ENCODE assay signal across 14 cellular contexts in genomic region chr6:89379281-89379680, GRCh38. TPM values are rescaled to one million over a fixed set of nuclear protein-coding genes. Genes with fewer than 3 reads are reported as not detected.
A peak's percentile ranks its signal among the peaks of the same experiment; 100 is the strongest.
DNase-seq lines count a peak whose midpoint lies in the region; ATAC-seq, FAIRE-seq and TF ChIP-seq lines count a peak whose summit lies in the region.
"Had no signal": no experiment of that assay in that cellular context is flagged by ENCODE, and none has a peak within 500 bp of the region (broad histone marks: within the 10 kb centered on the region; RNA-seq: fewer than 3 reads in every experiment).

No MANE protein-coding gene starts in this region.

- TF ChIP-seq CTCF in K562 (IDR thresholded peaks at IDR 0.05 in 2 of 3, conservative IDR thresholded peaks at IDR 0.05 in 1 of 3; ENCODE audit: insufficient read depth in 2 of 3, low read depth in 1 of 3, low read length in 3 of 3) = no peak
- no peak for TF ChIP-seq CTCF in psoas muscle (IDR thresholded peaks at IDR 0.05)

- ATAC-seq in K562 (no peak), psoas muscle (no peak)
- ATAC-seq: Panc1; pancreas; stimulated activated memory B cell treated with anti-CD40 and anti-IgM and Interleukin-4, amounts not matched to agents 10 μg/mL and 1 μg/mL and 100 μg/mL, for 72 hours had no signal

- no peaks in the 10 kb centered on the region for H3K9me1 ChIP-seq in K562 (ENCODE audit: control insufficient read depth, insufficient read depth, low read length)

- POLR2A ChIA-PET in K562 (lab: Yijun Ruan, JAX) = interaction anchor here (0.7 kb wide), 1 partner anchor 259 kb away, joined by 3 read pairs; the partner anchor contains the start of gene LYRM2

- H3K9me3 ChIP-seq in Karpas-422 (ENCODE audit: low read length) (no peaks in the 10 kb centered on the region), K562 (replicated peaks; ENCODE audit: control insufficient read depth, insufficient read depth, low read depth, low read length) (no peaks in the 10 kb centered on the region), psoas muscle (no peaks in the 10 kb centered on the region)
- H3K9me3 ChIP-seq: BE2C, pancreas, transverse colon had no signal

- H3K9me2 ChIP-seq in Karpas-422 (replicated peaks; ENCODE audit: insufficient read depth, low read length) = no peaks in the 10 kb centered on the region

- intact Hi-C loops in K562 (cut with micrococcal nuclease) = no loop called here
- intact Hi-C loops in psoas muscle (cut with DNase I) = no loop called here

- peak; percentile 47 for DNase-seq in Karpas-422
- DNase-seq in NOMO-1 treated with DMSO at 0.1 percent for 48 hours (lab: John Stamatoyannopoulos, UW; ENCODE audit: unreplicated experiment) = peak; percentile 90
- DNase-seq in K562 (ENCODE audit: extremely low read depth in 1 of 4, low spot score in 3 of 4) = no peak
- DNase-seq in psoas muscle = no peak
- DNase-seq in medulla oblongata (ENCODE audit: extremely low spot score) = no peak
- no peak for DNase-seq in NCI-H69 (lab: John Stamatoyannopoulos, UW)
- no peak for DNase-seq in putamen (ENCODE audit: low spot score)
- DNase-seq: activated effector memory CD4-positive, alpha-beta T cell treated with anti-CD3 and anti-CD28 coated beads, Interleukin-2, amount 50 U/mL, for 16 hours; BE2C; NCI-H1092; pancreas; transverse colon had no signal

- H3K4me1 ChIP-seq in Karpas-422 (ENCODE audit: low read length) (no peaks in the 10 kb centered on the region), K562 (replicated peaks in 1 of 2; ENCODE audit: control insufficient read depth in 2 of 2, insufficient read depth in 2 of 2, low read length in 2 of 2) (no peaks in the 10 kb centered on the region), psoas muscle (peaks cover 35% of the 10 kb centered on the region)

- no peaks in the 10 kb centered on the region for H3K79me2 ChIP-seq in Karpas-422 (ENCODE audit: low read length)
- H3K79me2 ChIP-seq in K562 (ENCODE audit: control insufficient read depth, insufficient read depth, low read length) = no peaks in the 10 kb centered on the region

- 0 out of 2 replicates have a peak, but pooled peaks cover 5% of the 10 kb centered on the region for H4K20me1 ChIP-seq in Karpas-422 (ENCODE audit: insufficient read depth, low read depth, low read length)
- H4K20me1 ChIP-seq in K562 (replicated peaks; ENCODE audit: control insufficient read depth, insufficient read depth, low read length) = no peaks in the 10 kb centered on the region

- no peak for TF ChIP-seq POLR2A in K562 (conservative IDR thresholded peaks at IDR 0.05)

- TF ChIP-seq RAD21 in K562 (CRISPR knock-in tag; conservative IDR thresholded peaks at IDR 0.05 in 1 of 2, IDR thresholded peaks at IDR 0.05 in 1 of 2) = no peak

- H2AFZ ChIP-seq in Karpas-422 (ENCODE audit: low read length) = no peak overlapping the region
- H2AFZ ChIP-seq in K562 (ENCODE audit: low read depth, low read length) = no peak overlapping the region

- H3K4me3 ChIP-seq in Karpas-422 (ENCODE audit: low read length) = no peak overlapping the region
- no peak overlapping the region for H3K4me3 ChIP-seq in K562
- H3K4me3 ChIP-seq in psoas muscle = no peak overlapping the region
- H3K4me3 ChIP-seq: pancreas, transverse colon had no signal

- H3K27me3 ChIP-seq in Karpas-422 (ENCODE audit: low read length) = no peaks in the 10 kb centered on the region
- peaks cover 16 to 44% of the 10 kb centered on the region in 2 experiments for H3K27me3 ChIP-seq in K562 (ENCODE audit: control insufficient read depth in 2 of 2, insufficient read depth in 2 of 2, low read length in 2 of 2)
- H3K27me3 ChIP-seq in psoas muscle (ENCODE audit: insufficient read depth in 3 of 3, low read length in 2 of 3) = no peaks in the 10 kb centered on the region
- H3K27me3 ChIP-seq: BE2C, pancreas, transverse colon had no signal

- H3K27ac ChIP-seq in Karpas-422 (ENCODE audit: low read length) (no peak overlapping the region), K562 (ENCODE audit: extremely low read depth, low read depth, low read length) (no peak overlapping the region), psoas muscle (peak overlapping the region; percentile 75)
- H3K27ac ChIP-seq: pancreas, transverse colon had no signal

- in situ Hi-C loops in K562 (cut with MboI) = no loop called here

- TF ChIP-seq EP300 in K562 (IDR thresholded peaks at IDR 0.05; ENCODE audit: low read length) = no peak

- no peaks in the 10 kb centered on the region for H3K36me3 ChIP-seq in Karpas-422 (ENCODE audit: insufficient read depth, low read length)
- H3K36me3 ChIP-seq in K562 (ENCODE audit: control insufficient read depth, insufficient read depth, low read length) = no peaks in the 10 kb centered on the region
- H3K36me3 ChIP-seq in psoas muscle (ENCODE audit: insufficient read depth in 1 of 2, low read depth in 1 of 2) = peaks cover 0 to 20% of the 10 kb centered on the region in 2 donors
- H3K36me3 ChIP-seq: BE2C, pancreas, transverse colon had no signal

- CTCF ChIA-PET in K562 (lab: Yijun Ruan, JAX; ENCODE audit: low intra/inter-chr PET ratio) = no interaction called here

- H3K9ac ChIP-seq in Karpas-422 (ENCODE audit: low read length) (no peak overlapping the region), K562 (ENCODE audit: insufficient read depth in 1 of 2, low read depth in 2 of 2, low read length in 2 of 2) (no peak overlapping the region)

- no peak overlapping the region for H3K4me2 ChIP-seq in Karpas-422 (ENCODE audit: low read depth, low read length, poor library complexity, severe bottlenecking)
- no peak overlapping the region for H3K4me2 ChIP-seq in K562 (ENCODE audit: insufficient read depth, low read length)

- WGBS in K562 (ENCODE audit: insufficient coverage, low coverage, missing lambda C conversion rate) = 0% methylated on average over 5 of the region's 5 CpGs
- 30 to 41% (median 33%) methylated on average over 5 of the region's 5 CpGs for WGBS in psoas muscle, 3 donors

- no TSS peak for BruUV-seq in K562 (replicated peaks; lab: Mats Ljungman, UMichigan)

- FAIRE-seq in K562 (lab: Jason Lieb, UNC) = no peak
- FAIRE-seq: pancreas had no signal

RNA-seq across cellular contexts. Expression of gene UBE2J1, which starts 26.8 kb away (rescaled TPM):
- total RNA-seq in Karpas-422 (2014; rRNA removed; shearing (Covaris generic); ENCODE audit: low replicate concordance) = 30.4 and 48.0 TPM in 2 replicates
- total RNA-seq in K562 (2011; cell fraction: chromatin; rRNA removed; ENCODE audit: low replicate concordance) = 4.2 and 10.1 TPM in 2 replicates
- 3.0 and 3.3 TPM in 2 replicates for total RNA-seq in K562 (2011; cell fraction: nucleolus; rRNA removed)
- total RNA-seq in K562 (2011; cell fraction: nucleoplasm; rRNA removed) = 6.1 and 12.7 TPM in 2 replicates
- total RNA-seq in K562 (2014; rRNA removed) (19.6 and 19.7 TPM in 2 replicates), K562 (2014; rRNA removed; fragmentation: Illumina TruSeq; extraction: Trizol) (27.2 and 30.0 TPM in 2 replicates), K562 (2015; rRNA removed; fragmentation: Illumina TruSeq; extraction: Trizol) (25.8 and 28.5 TPM in 2 replicates), K562 (2021) (22.0 and 22.4 TPM in 2 replicates), psoas muscle (10 to 100 TPM; 11.5 to 21.6 (median 17.4) TPM)
- polyA plus RNA-seq in K562 (2011; rRNA removed) (25.8 and 32.6 TPM in 2 replicates), K562 (2014; fragmentation: Illumina TruSeq; extraction: Trizol) (24.6 and 28.9 TPM in 2 replicates), K562 (2014; fragmentation: Nextera tagmentation; extraction: Ambion mirVana) (10 to 100 TPM; 11.6 to 14.9 TPM), K562 (2014; rRNA removed) (18.8 and 20.6 TPM in 2 replicates), psoas muscle (10 to 100 TPM; 10.0 to 20.7 (median 12.9) TPM)
- polyA plus RNA-seq in K562 (2011; cell fraction: cytosol; rRNA removed) = 11.5 and 16.4 TPM in 2 replicates
- polyA plus RNA-seq in K562 (2011; cell fraction: nucleus; rRNA removed) = 6.1 and 7.8 TPM in 2 replicates
- polyA plus RNA-seq in K562 (2012) = 19.3 and 26.0 TPM in 2 replicates
- polyA minus RNA-seq in K562 (2011; rRNA and poly(A)+ RNA removed) = 34.0 and 34.2 TPM in 2 replicates
- polyA minus RNA-seq in K562 (2011; cell fraction: cytosol; rRNA and poly(A)+ RNA removed) = 12.6 and 13.2 TPM in 2 replicates
- 3.6 and 7.0 TPM in 2 replicates for polyA minus RNA-seq in K562 (2011; cell fraction: nucleus; rRNA and poly(A)+ RNA removed)

RNA-seq across cellular contexts. Expression of gene RRAGD, which starts 32.8 kb away (rescaled TPM):
- 0.41 and 0.65 TPM in 2 replicates for total RNA-seq in Karpas-422 (2014; rRNA removed; shearing (Covaris generic); ENCODE audit: low replicate concordance)
- not detected in 2 replicates for total RNA-seq in K562 (2011; cell fraction: chromatin; rRNA removed; ENCODE audit: low replicate concordance)
- total RNA-seq in K562 (2011; cell fraction: nucleolus; rRNA removed) = not detected in 2 replicates
- total RNA-seq in K562 (2011; cell fraction: nucleoplasm; rRNA removed) = not detected in 2 replicates
- total RNA-seq in K562 (2014; rRNA removed) = not detected in 2 replicates
- total RNA-seq in K562 (2014; rRNA removed; fragmentation: Illumina TruSeq; extraction: Trizol) = not detected in 2 replicates
- total RNA-seq in K562 (2015; rRNA removed; fragmentation: Illumina TruSeq; extraction: Trizol) = 0.07 TPM in 1 of 2 replicates, not detected in the other
- 0.04 TPM in 1 of 2 replicates, not detected in the other for total RNA-seq in K562 (2021)
- 0.03 and 0.24 TPM in 2 replicates for polyA plus RNA-seq in K562 (2011; rRNA removed)
- 0.03 TPM in 1 of 2 replicates, not detected in the other for polyA plus RNA-seq in K562 (2011; cell fraction: cytosol; rRNA removed)
- polyA plus RNA-seq in K562 (2011; cell fraction: nucleus; rRNA removed) = 0.14 TPM in 1 of 2 replicates, not detected in the other
- 0.03 and 0.12 TPM in 2 replicates for polyA plus RNA-seq in K562 (2012)
- not detected in 2 replicates for polyA plus RNA-seq in K562 (2014; fragmentation: Illumina TruSeq; extraction: Trizol)
- not detected for polyA plus RNA-seq in K562 (2014; fragmentation: Nextera tagmentation; extraction: Ambion mirVana)
- not detected in 2 replicates for polyA plus RNA-seq in K562 (2014; rRNA removed)
- polyA minus RNA-seq in K562 (2011; rRNA and poly(A)+ RNA removed) = 0.15 TPM in 1 of 2 replicates, not detected in the other
- not detected in 2 replicates for polyA minus RNA-seq in K562 (2011; cell fraction: cytosol; rRNA and poly(A)+ RNA removed)
- not detected in 2 replicates for polyA minus RNA-seq in K562 (2011; cell fraction: nucleus; rRNA and poly(A)+ RNA removed)
- total RNA-seq in psoas muscle = 100 to 1,000 TPM; 105 to 148 (median 125) TPM
- 100 to 1,000 TPM in 1 of 3 donors, 10 to 100 TPM in 2; 34.8 to 163 (median 70.8) TPM for polyA plus RNA-seq in psoas muscle

RNA-seq across cellular contexts. Expression of gene ANKRD6, which starts 53.7 kb away (rescaled TPM):
- not detected in 2 replicates for total RNA-seq in Karpas-422 (2014; rRNA removed; shearing (Covaris generic); ENCODE audit: low replicate concordance)
- 0.26 TPM in 1 of 2 replicates, not detected in the other for total RNA-seq in K562 (2011; cell fraction: chromatin; rRNA removed; ENCODE audit: low replicate concordance)
- not detected in 2 replicates for total RNA-seq in K562 (2011; cell fraction: nucleolus; rRNA removed)
- not detected in 2 replicates for total RNA-seq in K562 (2011; cell fraction: nucleoplasm; rRNA removed)
- total RNA-seq in K562 (2014; rRNA removed) (not detected in 2 replicates), K562 (2014; rRNA removed; fragmentation: Illumina TruSeq; extraction: Trizol) (0.22 TPM in 1 of 2 replicates, not detected in the other), K562 (2015; rRNA removed; fragmentation: Illumina TruSeq; extraction: Trizol) (not detected in 2 replicates), K562 (2021) (0.13 TPM in 1 of 2 replicates, not detected in the other), psoas muscle (1 to 10 TPM; 2.4 to 9.0 (median 4.6) TPM)
- polyA plus RNA-seq in K562 (2011; rRNA removed) (0.08 and 0.23 TPM in 2 replicates), K562 (2014; fragmentation: Illumina TruSeq; extraction: Trizol) (not detected in 2 replicates), K562 (2014; fragmentation: Nextera tagmentation; extraction: Ambion mirVana) (under 1 TPM; 0.04 TPM), K562 (2014; rRNA removed) (1.3 TPM in 1 of 2 replicates, not detected in the other), psoas muscle (1 to 10 TPM; 1.2 to 2.3 (median 1.8) TPM)
- 0.01 and 0.03 TPM in 2 replicates for polyA plus RNA-seq in K562 (2011; cell fraction: cytosol; rRNA removed)
- 0.07 and 0.13 TPM in 2 replicates for polyA plus RNA-seq in K562 (2011; cell fraction: nucleus; rRNA removed)
- 0.12 and 0.55 TPM in 2 replicates for polyA plus RNA-seq in K562 (2012)
- 0.54 TPM in 1 of 2 replicates, not detected in the other for polyA minus RNA-seq in K562 (2011; rRNA and poly(A)+ RNA removed)
- 1.3 TPM in 1 of 2 replicates, not detected in the other for polyA minus RNA-seq in K562 (2011; cell fraction: cytosol; rRNA and poly(A)+ RNA removed)
- not detected in 2 replicates for polyA minus RNA-seq in K562 (2011; cell fraction: nucleus; rRNA and poly(A)+ RNA removed)

Comparison
In these comparisons a context has a peak if more than half of its experiments do, and no peak if none do; other contexts are left out.
1. DNase-seq: peak in Karpas-422 (single experiment) and NOMO-1 treated with DMSO at 0.1 percent for 48 hours (single experiment); none in K562 (0 of 4), psoas muscle (0 of 2), medulla oblongata (single experiment), NCI-H69 (single experiment) and putamen (single experiment).
2. RNA of gene RRAGD, which starts 32.8 kb away (total RNA-seq): 105 to 148 TPM in psoas muscle; 0.41 to 0.65 TPM in Karpas-422 and 0.04 to 0.07 TPM in K562; every median in the first group is over 10 times any median in the second.